8 cellular contexts compared by ENCODE assay signal in genomic region chr19:11035441-11036377, GRCh38. TPM values are rescaled to one million over a fixed set of nuclear protein-coding genes. Genes with fewer than 3 reads are reported as not detected.
A peak's percentile ranks its signal among the peaks of the same experiment; 100 is the strongest.
DNase-seq lines count a peak whose midpoint lies in the region; ATAC-seq and TF ChIP-seq lines count a peak whose summit lies in the region.

No MANE protein-coding gene starts in this region.

- no peaks in the 10 kb centered on the region for H3K4me1 ChIP-seq in lung (ENCODE audit: control insufficient read depth in 2 of 2, insufficient read depth in 2 of 2, low read length in 2 of 2)

- no peaks in the 10 kb centered on the region for H3K9me3 ChIP-seq in lung (ENCODE audit: control insufficient read depth in 2 of 2, insufficient read depth in 1 of 2, low read length in 1 of 2)

- H3K4me3 ChIP-seq in lung: no peak overlapping the region

- WGBS in lung, 2 donors: 53 to 60% methylated on average over 15 of the region's 15 CpGs

- TF ChIP-seq CTCF in lung (IDR thresholded peaks at IDR 0.05; ENCODE audit: control extremely low read depth, extremely low read depth): peak; percentile 94

- H3K27ac ChIP-seq in lung (ENCODE audit: low read depth in 1 of 2, low read length in 1 of 2): no peak overlapping the region

- H3K27me3 ChIP-seq in lung (ENCODE audit: control insufficient read depth, insufficient read depth): no peaks in the 10 kb centered on the region

- DNase-seq in AG08395 (ENCODE audit: low spot score): peak; percentile 94
- DNase-seq in NCI-H69 (lab: John Stamatoyannopoulos, UW): peak; percentile 88
- peak; percentile 90 for DNase-seq in activated CD4-positive, alpha-beta T cell treated with anti-CD3 and anti-CD28 coated beads, Interleukin-2, amount 50 U/mL, for 1 hour
- peak; percentile 95 for DNase-seq in dermis blood vessel endothelial cell
- DNase-seq in lung (ENCODE audit: low spot score): peak; percentile 93
- DNase-seq in stimulated activated CD8-positive, alpha-beta memory T cell treated with anti-CD3 and anti-CD28 coated beads, Interleukin-12 subunit alpha, Interleukin-12 subunit beta, amount 100 ng/mL, for 1 hour (ENCODE audit: low read depth): peak; percentile 78

- peak; percentile 62 for ATAC-seq in GM18867 (IDR thresholded peaks at IDR 0.05; ENCODE audit: unreplicated experiment)
- peak; percentile 82 for ATAC-seq in HG03342 (IDR thresholded peaks at IDR 0.05; ENCODE audit: unreplicated experiment)
- ATAC-seq in lung (ENCODE audit: insufficient read depth, low FRiP score): peak; percentile 93

- peaks cover 11 to 62% of the 10 kb centered on the region in 2 donors for H3K36me3 ChIP-seq in lung (ENCODE audit: control insufficient read depth in 2 of 2, insufficient read depth in 2 of 2, low read length in 2 of 2)

RNA-seq across cellular contexts. Expression of gene LDLR, which starts 53.6 kb away (rescaled TPM):
- total RNA-seq in dermis blood vessel endothelial cell (97.3 and 148 TPM in 2 replicates), lung (100 to 1,000 TPM; 270 to 271 TPM)
- polyA plus RNA-seq in lung: 100 to 1,000 TPM in 1 of 2 donors, 10 to 100 TPM in 1; 52.1 to 131 TPM
